16 cellular contexts compared by ENCODE assay signal in genomic region chr5:37326536-37326935, GRCh38. TPM values are rescaled to one million over a fixed set of nuclear protein-coding genes. Genes with fewer than 3 reads are reported as not detected.
A peak's percentile ranks its signal among the peaks of the same experiment; 100 is the strongest.
DNase-seq lines count a peak whose midpoint lies in the region; ATAC-seq, FAIRE-seq and TF ChIP-seq lines count a peak whose summit lies in the region.
"Had no signal": no experiment of that assay in that cellular context is flagged by ENCODE, and none has a peak within 500 bp of the region (broad histone marks: within the 10 kb centered on the region; RNA-seq: fewer than 3 reads in every experiment).

No MANE protein-coding gene starts in this region.

- no peak overlapping the region for H3K4me2 ChIP-seq in HepG2 (ENCODE audit: low read depth, low read length)
- no peak overlapping the region for H3K4me2 ChIP-seq in HCT116 (ENCODE audit: low read length)

- no peak for TF ChIP-seq RAD21 in HepG2 (CRISPR knock-in tag; IDR thresholded peaks at IDR 0.05)
- TF ChIP-seq RAD21 in HCT116 (IDR thresholded peaks at IDR 0.05; ENCODE audit: low read depth), result no peak

- H3K9ac ChIP-seq in HepG2 (ENCODE audit: insufficient read depth, low read depth, low read length), result no peak overlapping the region
- H3K9ac ChIP-seq in HCT116 (ENCODE audit: low read length), result no peak overlapping the region
- no peak overlapping the region for H3K9ac ChIP-seq in endodermal cell (ENCODE audit: extremely low read depth, low read length, poor library complexity, severe bottlenecking)
- H3K9ac ChIP-seq: GM23248 had no signal

- CTCF ChIA-PET in HepG2 (lab: Yijun Ruan, JAX; ENCODE audit: low intra/inter-chr PET ratio, low total read pairs) (no interaction called here), HCT116 (lab: Charles Lee) (no interaction called here)

- no peak for DNase-seq in HepG2 (ENCODE audit: low spot score)
- DNase-seq in right lobe of liver, result no peak
- no peak for DNase-seq in HCT116 (ENCODE audit: low read depth, low spot score)
- DNase-seq in foreskin melanocyte, result peak; percentile 5
- no peak for DNase-seq in endodermal cell
- no peak for DNase-seq in chondrocyte (ENCODE audit: low spot score)
- DNase-seq: BE2C; CD4-positive, alpha-beta memory T cell; COR-L47; DND-41; GDM1; GM23248; H7 had no signal

- BruUV-seq in HepG2 (replicated peaks; lab: Mats Ljungman, UMichigan) (TSS peak; percentile 55), HCT116 (replicated peaks; lab: Mats Ljungman, UMichigan) (TSS peak; percentile 42)

- no peaks in the 10 kb centered on the region for H3K4me1 Mint-ChIP-seq in activated T-helper 17 cell treated with anti-CD3 and anti-CD28 coated beads, Interleukin-2, amount 50 U/mL, for 72 hours
- H3K4me1 Mint-ChIP-seq in endodermal cell (no peaks in the 10 kb centered on the region), chondrocyte (ENCODE audit: low read depth) (no peaks in the 10 kb centered on the region)

- H3K4me3 Mint-ChIP-seq in activated T-helper 17 cell treated with anti-CD3 and anti-CD28 coated beads, Interleukin-2, amount 50 U/mL, for 72 hours, result no peak overlapping the region
- H3K4me3 Mint-ChIP-seq in endodermal cell (no peak overlapping the region), chondrocyte (ENCODE audit: unreplicated experiment) (no peak overlapping the region)
- H3K4me3 Mint-ChIP-seq: CD4-positive, alpha-beta memory T cell had no signal

- H3K4me3 ChIP-seq in HepG2 (replicated peaks in 1 of 3; ENCODE audit: insufficient read depth in 1 of 3, low read depth in 2 of 3, low read length in 3 of 3), result no peak overlapping the region
- H3K4me3 ChIP-seq in right lobe of liver, result no peak overlapping the region
- H3K4me3 ChIP-seq in HCT116 (replicated peaks in 1 of 2; ENCODE audit: low read depth in 1 of 2, low read length in 2 of 2), result no peak overlapping the region
- H3K4me3 ChIP-seq in endodermal cell (ENCODE audit: low read length), result no peak overlapping the region
- H3K4me3 ChIP-seq: GM23248 had no signal

- H3K27me3 Mint-ChIP-seq in activated T-helper 17 cell treated with anti-CD3 and anti-CD28 coated beads, Interleukin-2, amount 50 U/mL, for 72 hours, result no peaks in the 10 kb centered on the region
- H3K27me3 Mint-ChIP-seq in endodermal cell (ENCODE audit: insufficient read depth) (no peaks in the 10 kb centered on the region), chondrocyte (ENCODE audit: low read depth) (no peaks in the 10 kb centered on the region)
- H3K27me3 Mint-ChIP-seq: CD4-positive, alpha-beta memory T cell had no signal

- no peaks in the 10 kb centered on the region for H3K4me1 ChIP-seq in HepG2 (ENCODE audit: insufficient read depth, low read length)
- no peaks in the 10 kb centered on the region for H3K4me1 ChIP-seq in right lobe of liver
- H3K4me1 ChIP-seq in HCT116 (ENCODE audit: control insufficient read depth in 1 of 2, insufficient read depth in 2 of 2, low read length in 2 of 2), result no peaks in the 10 kb centered on the region
- no peaks in the 10 kb centered on the region for H3K4me1 ChIP-seq in endodermal cell (ENCODE audit: control insufficient read depth, insufficient read depth, low read length)
- H3K4me1 ChIP-seq: BE2C had no signal

- no peaks in the 10 kb centered on the region for H3K27me3 ChIP-seq in HepG2 (ENCODE audit: control insufficient read depth in 1 of 2, insufficient read depth in 2 of 2, low read length in 2 of 2)
- H3K27me3 ChIP-seq in right lobe of liver, result no peaks in the 10 kb centered on the region
- H3K27me3 ChIP-seq in HCT116 (ENCODE audit: insufficient read depth, low read length), result no peaks in the 10 kb centered on the region
- no peaks in the 10 kb centered on the region for H3K27me3 ChIP-seq in endodermal cell (ENCODE audit: control insufficient read depth, insufficient read depth, low read length, poor library complexity, severe bottlenecking)
- H3K27me3 ChIP-seq: BE2C had no signal

- TF ChIP-seq POLR2A in HepG2 (IDR thresholded peaks at IDR 0.05; ENCODE audit: insufficient read depth in 1 of 2, low read depth in 2 of 2, low read length in 2 of 2), result no peak
- no peak for TF ChIP-seq POLR2A in right lobe of liver (IDR thresholded peaks at IDR 0.05)
- TF ChIP-seq POLR2A in HCT116 (IDR thresholded peaks at IDR 0.05; ENCODE audit: borderline replicate concordance, extremely low read depth, insufficient read depth, insufficient read length), result no peak

- intact Hi-C loops in HepG2 (cut with micrococcal nuclease; ENCODE audit: unreplicated experiment), result no loop called here
- intact Hi-C loops in right lobe of liver (cut with DNase I), result no loop called here
- intact Hi-C loops in HCT116 (cut with micrococcal nuclease), result no loop called here

- H3K9me3 ChIP-seq in HepG2 (ENCODE audit: low read length) (no peaks in the 10 kb centered on the region), right lobe of liver (no peaks in the 10 kb centered on the region), HCT116 (ENCODE audit: control insufficient read depth in 1 of 2, insufficient read depth in 1 of 2, low read depth in 1 of 2, low read length in 2 of 2) (no peaks in the 10 kb centered on the region), endodermal cell (ENCODE audit: control insufficient read depth, low read length) (no peaks in the 10 kb centered on the region)
- H3K9me3 ChIP-seq: BE2C had no signal

- no peak for FAIRE-seq in HepG2 (lab: Jason Lieb, UNC)

- H4K20me1 ChIP-seq in HepG2 (ENCODE audit: insufficient read depth, low read length), result no peaks in the 10 kb centered on the region
- peaks cover 8% of the 10 kb centered on the region; the same call in 1 of the 2 replicates for H4K20me1 ChIP-seq in HCT116 (ENCODE audit: insufficient read depth)

- peaks cover 16 to 86% of the 10 kb centered on the region in 2 experiments for H3K36me3 ChIP-seq in HepG2 (replicated peaks in 1 of 2; ENCODE audit: control insufficient read depth in 1 of 2, insufficient read depth in 2 of 2, low read length in 2 of 2)
- peaks cover 0 to 85% (median 15%) of the 10 kb centered on the region in 4 donors for H3K36me3 ChIP-seq in right lobe of liver
- H3K36me3 ChIP-seq in HCT116 (ENCODE audit: control insufficient read depth in 1 of 2, insufficient read depth in 2 of 2, low read length in 2 of 2), result peaks cover 41 to 74% of the 10 kb centered on the region in 2 experiments
- peaks cover 85% of the 10 kb centered on the region for H3K36me3 ChIP-seq in endodermal cell (ENCODE audit: control insufficient read depth, insufficient read depth, low read length)

- no peak overlapping the region for H2AFZ ChIP-seq in HepG2 (ENCODE audit: low read length)
- no peak overlapping the region for H2AFZ ChIP-seq in HCT116 (ENCODE audit: low read depth, low read length, poor library complexity, severe bottlenecking)
- H2AFZ ChIP-seq: GM23248 had no signal

- RAD21 ChIA-PET in HCT116 (lab: Charles Lee; ENCODE audit: low non-redundant PET in 1 of 2, low total read pairs in 2 of 2, uncharacterized antibody in 2 of 2, unreplicated experiment in 2 of 2), result no interaction called here

- peaks cover 100% of the 10 kb centered on the region for H3K36me3 Mint-ChIP-seq in activated T-helper 17 cell treated with anti-CD3 and anti-CD28 coated beads, Interleukin-2, amount 50 U/mL, for 72 hours (ENCODE audit: low read depth)
- peaks cover 70% of the 10 kb centered on the region for H3K36me3 Mint-ChIP-seq in endodermal cell (ENCODE audit: low read depth)
- H3K36me3 Mint-ChIP-seq in chondrocyte (ENCODE audit: low read depth), result peaks cover 22% of the 10 kb centered on the region

- ATAC-seq in HepG2 (no peak; the same call in 2 of the 3 replicates), right lobe of liver (no peak), HCT116 (no peak), HG02870 (IDR thresholded peaks at IDR 0.05; ENCODE audit: unreplicated experiment) (no peak)
- ATAC-seq in activated T-helper 17 cell treated with anti-CD3 and anti-CD28 coated beads, Interleukin-2, amount 50 U/mL, for 72 hours (replicated peaks), result no peak

- POLR2A ChIA-PET in HepG2 (lab: Yijun Ruan, JAX) (no interaction called here), HCT116 (lab: Charles Lee) (no interaction called here)

- TF ChIP-seq CTCF in HepG2 (CRISPR knock-in tag; IDR thresholded peaks at IDR 0.05) (no peak), right lobe of liver (IDR thresholded peaks at IDR 0.05) (no peak), HCT116 (IDR thresholded peaks at IDR 0.05 in 2 of 3, conservative IDR thresholded peaks at IDR 0.05 in 1 of 3; ENCODE audit: borderline replicate concordance in 1 of 3, insufficient read depth in 1 of 3, low read depth in 2 of 3, low read length in 2 of 3) (no peak), endodermal cell (conservative IDR thresholded peaks at IDR 0.05) (no peak), chondrocyte (IDR thresholded peaks at IDR 0.05) (no peak)

- TF ChIP-seq EP300 in HepG2 (IDR thresholded peaks at IDR 0.05; ENCODE audit: low read depth in 2 of 2, low read length in 2 of 2) (no peak), HepG2 (CRISPR knock-in tag; IDR thresholded peaks at IDR 0.05; ENCODE audit: borderline replicate concordance) (no peak)

- H3K79me2 ChIP-seq in HepG2 (ENCODE audit: insufficient read depth, low read length), result no peaks in the 10 kb centered on the region
- H3K79me2 ChIP-seq in HCT116 (ENCODE audit: insufficient read depth, low read length), result peaks cover 23% of the 10 kb centered on the region

- H3K9me2 ChIP-seq in HCT116 (ENCODE audit: insufficient read depth), result no peaks in the 10 kb centered on the region

- peak overlapping the region; percentile 43 for H3K27ac Mint-ChIP-seq in activated T-helper 17 cell treated with anti-CD3 and anti-CD28 coated beads, Interleukin-2, amount 50 U/mL, for 72 hours
- H3K27ac Mint-ChIP-seq in endodermal cell, result no peak overlapping the region
- H3K27ac Mint-ChIP-seq in chondrocyte (ENCODE audit: unreplicated experiment), result no peak overlapping the region

- in situ Hi-C loops in HepG2 (cut with HindIII; ENCODE audit: extremely low pct_ligation_motif_present, low pct_unique_long_range_greater_than_20kb), result no loop called here

- no peak overlapping the region for H3K27ac ChIP-seq in HepG2 (ENCODE audit: extremely low read length, insufficient read depth, low read length)
- no peak overlapping the region for H3K27ac ChIP-seq in right lobe of liver
- H3K27ac ChIP-seq in HCT116 (ENCODE audit: low read depth, low read length), result no peak overlapping the region
- no peak overlapping the region for H3K27ac ChIP-seq in endodermal cell (ENCODE audit: low read depth, low read length)
- H3K27ac ChIP-seq: C4-2B, GM23248 had no signal

- no peaks in the 10 kb centered on the region for H3K9me3 Mint-ChIP-seq in activated T-helper 17 cell treated with anti-CD3 and anti-CD28 coated beads, Interleukin-2, amount 50 U/mL, for 72 hours
- H3K9me3 Mint-ChIP-seq in endodermal cell, result no peaks in the 10 kb centered on the region
- H3K9me3 Mint-ChIP-seq in chondrocyte (ENCODE audit: low read depth), result no peaks in the 10 kb centered on the region
- H3K9me3 Mint-ChIP-seq: CD4-positive, alpha-beta memory T cell had no signal

RNA-seq across cellular contexts. Expression of gene NUP155, which starts 44.4 kb away (rescaled TPM):
- total RNA-seq in HepG2 (2016; rRNA removed; fragmentation: Illumina TruSeq; extraction: Trizol), result 57.4 and 90.7 TPM in 2 replicates
- 15.2 and 16.6 TPM in 2 replicates for total RNA-seq in HepG2 (2016; cell fraction: cytosol; rRNA removed; fragmentation: Illumina TruSeq; extraction: Trizol; ENCODE audit: low read depth)
- 55.0 and 88.1 TPM in 2 replicates for total RNA-seq in HepG2 (2016; cell fraction: insoluble cytoplasmic fraction; rRNA removed; fragmentation: Illumina TruSeq; extraction: Trizol)
- total RNA-seq in HepG2 (2016; cell fraction: membrane; rRNA removed; fragmentation: Illumina TruSeq; extraction: Trizol), result 20.0 and 22.3 TPM in 2 replicates
- total RNA-seq in HepG2 (2016; cell fraction: nucleus; rRNA removed; fragmentation: Illumina TruSeq; extraction: Trizol), result 57.2 and 65.2 TPM in 2 replicates
- 10.0 and 13.0 TPM in 2 replicates for polyA plus RNA-seq in HepG2 (2011; rRNA removed)
- 6.8 and 8.8 TPM in 2 replicates for polyA plus RNA-seq in HepG2 (2011; cell fraction: cytosol; rRNA removed)
- polyA plus RNA-seq in HepG2 (2011; cell fraction: nucleus; rRNA removed), result 10.9 and 11.9 TPM in 2 replicates
- 11.4 and 18.7 TPM in 2 replicates for polyA plus RNA-seq in HepG2 (2012)
- 2.1 and 2.4 TPM in 2 replicates for polyA plus RNA-seq in HepG2 (2016; cell fraction: cytosol; fragmentation: Illumina TruSeq; extraction: Trizol; ENCODE audit: low read depth)
- 35.7 and 36.7 TPM in 2 replicates for polyA plus RNA-seq in HepG2 (2016; cell fraction: insoluble cytoplasmic fraction; fragmentation: Illumina TruSeq; extraction: Trizol; ENCODE audit: low read depth)
- polyA plus RNA-seq in HepG2 (2016; cell fraction: membrane; fragmentation: Illumina TruSeq; extraction: Trizol; ENCODE audit: low read depth), result 4.7 and 5.3 TPM in 2 replicates
- 36.8 and 38.0 TPM in 2 replicates for polyA plus RNA-seq in HepG2 (2016; cell fraction: nucleus; fragmentation: Illumina TruSeq; extraction: Trizol; ENCODE audit: insufficient read depth, low read depth)
- 45.9 and 276 TPM in 2 replicates for polyA minus RNA-seq in HepG2 (2011; rRNA and poly(A)+ RNA removed; ENCODE audit: low replicate concordance)
- polyA minus RNA-seq in HepG2 (2011; cell fraction: cytosol; rRNA and poly(A)+ RNA removed), result 32.2 and 32.7 TPM in 2 replicates
- 61.8 and 69.9 TPM in 2 replicates for polyA minus RNA-seq in HepG2 (2011; cell fraction: nucleus; rRNA and poly(A)+ RNA removed)
- total RNA-seq in right lobe of liver, result 10 to 100 TPM in 3 of 6 experiments, 1 to 10 TPM in 3; 6.4 to 10.8 (median 9.2) TPM
- total RNA-seq in HCT116 (2021; ENCODE audit: unreplicated experiment), result 80.9 TPM
- 15.1 and 23.5 TPM in 2 replicates for polyA plus RNA-seq in HCT116 (2012)
- 10 to 100 TPM; 54.6 to 84.5 TPM for total RNA-seq in activated T-helper 17 cell treated with anti-CD3 and anti-CD28 coated beads, Interleukin-2, amount 50 U/mL, for 72 hours
- 10 to 100 TPM; 68.6 to 75.3 TPM for total RNA-seq in endodermal cell
- polyA plus RNA-seq in endodermal cell (2013, experiment 1 of 2), result 39.8 TPM
- 35.0 TPM for polyA plus RNA-seq in endodermal cell (2013, experiment 2 of 2)
- total RNA-seq in chondrocyte, result 19.3 to 26.1 TPM (median 19.3 TPM) in 3 replicates

RNA-seq across cellular contexts. Expression of gene WDR70, which starts 52.6 kb away (rescaled TPM):
- total RNA-seq in HepG2 (2016; rRNA removed; fragmentation: Illumina TruSeq; extraction: Trizol) (30.6 and 40.4 TPM in 2 replicates), right lobe of liver (10 to 100 TPM in 4 of 6 experiments, 1 to 10 TPM in 2; 8.8 to 13.4 (median 11.3) TPM), HCT116 (2021; ENCODE audit: unreplicated experiment) (31.1 TPM), endodermal cell (10 to 100 TPM; 34.2 to 36.1 TPM), chondrocyte (19.0 to 35.1 TPM (median 23.6 TPM) in 3 replicates)
- 4.8 and 6.3 TPM in 2 replicates for total RNA-seq in HepG2 (2016; cell fraction: cytosol; rRNA removed; fragmentation: Illumina TruSeq; extraction: Trizol; ENCODE audit: low read depth)
- total RNA-seq in HepG2 (2016; cell fraction: insoluble cytoplasmic fraction; rRNA removed; fragmentation: Illumina TruSeq; extraction: Trizol), result 28.7 and 46.3 TPM in 2 replicates
- total RNA-seq in HepG2 (2016; cell fraction: membrane; rRNA removed; fragmentation: Illumina TruSeq; extraction: Trizol), result 7.2 and 8.9 TPM in 2 replicates
- total RNA-seq in HepG2 (2016; cell fraction: nucleus; rRNA removed; fragmentation: Illumina TruSeq; extraction: Trizol), result 31.6 and 33.1 TPM in 2 replicates
- polyA plus RNA-seq in HepG2 (2011; rRNA removed), result 10.8 and 14.6 TPM in 2 replicates
- 7.8 TPM in 2 replicates for polyA plus RNA-seq in HepG2 (2011; cell fraction: cytosol; rRNA removed)
- 7.2 and 10.0 TPM in 2 replicates for polyA plus RNA-seq in HepG2 (2011; cell fraction: nucleus; rRNA removed)
- 20.9 and 22.9 TPM in 2 replicates for polyA plus RNA-seq in HepG2 (2012)
- 2.6 and 3.3 TPM in 2 replicates for polyA plus RNA-seq in HepG2 (2016; cell fraction: cytosol; fragmentation: Illumina TruSeq; extraction: Trizol; ENCODE audit: low read depth)
- polyA plus RNA-seq in HepG2 (2016; cell fraction: insoluble cytoplasmic fraction; fragmentation: Illumina TruSeq; extraction: Trizol; ENCODE audit: low read depth), result 35.4 and 35.7 TPM in 2 replicates
- 5.6 and 7.4 TPM in 2 replicates for polyA plus RNA-seq in HepG2 (2016; cell fraction: membrane; fragmentation: Illumina TruSeq; extraction: Trizol; ENCODE audit: low read depth)
- polyA plus RNA-seq in HepG2 (2016; cell fraction: nucleus; fragmentation: Illumina TruSeq; extraction: Trizol; ENCODE audit: insufficient read depth, low read depth), result 17.3 and 23.3 TPM in 2 replicates
- 6.8 and 21.5 TPM in 2 replicates for polyA minus RNA-seq in HepG2 (2011; rRNA and poly(A)+ RNA removed; ENCODE audit: low replicate concordance)
- polyA minus RNA-seq in HepG2 (2011; cell fraction: cytosol; rRNA and poly(A)+ RNA removed), result 10.2 and 12.6 TPM in 2 replicates
- polyA minus RNA-seq in HepG2 (2011; cell fraction: nucleus; rRNA and poly(A)+ RNA removed), result 44.3 and 47.7 TPM in 2 replicates
- 17.9 and 21.5 TPM in 2 replicates for polyA plus RNA-seq in HCT116 (2012)
- 10 to 100 TPM; 20.2 to 39.4 TPM for total RNA-seq in activated T-helper 17 cell treated with anti-CD3 and anti-CD28 coated beads, Interleukin-2, amount 50 U/mL, for 72 hours
- polyA plus RNA-seq in endodermal cell (2013, experiment 1 of 2), result 31.1 TPM
- 32.8 TPM for polyA plus RNA-seq in endodermal cell (2013, experiment 2 of 2)
